8 cellular contexts compared by ENCODE assay signal in the genomic region with DNA sequence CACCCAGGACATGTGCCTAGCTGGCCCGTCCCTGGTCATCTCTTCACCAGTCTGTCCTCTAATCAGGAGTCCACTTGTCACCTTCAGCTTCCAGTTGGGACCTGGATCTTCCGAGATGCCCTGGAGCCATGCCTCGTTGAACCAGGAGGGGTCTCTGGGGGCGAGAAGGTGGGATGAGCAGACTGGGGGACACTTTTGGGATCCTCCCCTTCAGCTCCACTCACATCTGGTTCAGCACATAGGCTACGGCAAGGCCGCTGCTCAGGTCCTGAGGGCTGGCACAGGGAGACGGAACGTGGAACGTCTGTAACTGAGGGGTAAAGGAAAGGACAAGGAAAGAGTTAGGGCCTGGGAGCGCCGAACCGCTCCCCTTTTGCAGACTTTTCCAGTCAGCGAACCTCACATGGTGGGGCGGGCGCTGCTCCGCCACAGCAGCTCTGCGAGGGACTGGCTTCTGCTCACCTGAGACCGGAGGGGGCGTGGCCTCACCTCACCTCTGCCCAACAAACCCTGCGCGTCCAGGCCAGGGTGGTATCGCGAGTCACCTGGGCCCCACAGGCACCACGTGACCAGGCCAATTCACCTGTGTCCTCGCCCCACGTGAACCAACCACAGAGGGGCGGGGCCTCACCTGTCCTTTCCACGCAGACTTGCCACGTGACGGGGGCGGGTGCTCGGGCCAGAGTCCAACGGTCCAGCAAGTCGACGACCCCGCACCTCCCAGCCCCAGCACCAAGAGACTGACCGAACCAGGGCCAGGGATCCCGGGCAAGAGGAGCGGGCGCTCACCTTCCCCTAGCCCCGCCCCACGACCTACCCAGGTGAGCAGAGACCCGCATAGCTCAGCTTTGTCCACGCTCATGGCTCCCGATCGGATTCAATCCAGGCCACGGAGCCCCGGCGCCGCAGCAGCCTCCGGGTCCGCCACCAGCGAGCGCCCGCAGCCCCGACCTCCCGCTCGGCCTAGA. TPM values are rescaled to one million over a fixed set of nuclear protein-coding genes. Genes with fewer than 3 reads are reported as not detected.
A peak's percentile ranks its signal among the peaks of the same experiment; 100 is the strongest.
DNase-seq lines count a peak whose midpoint lies in the region; ATAC-seq lines count a peak whose summit lies in the region.

A gene with protein sequence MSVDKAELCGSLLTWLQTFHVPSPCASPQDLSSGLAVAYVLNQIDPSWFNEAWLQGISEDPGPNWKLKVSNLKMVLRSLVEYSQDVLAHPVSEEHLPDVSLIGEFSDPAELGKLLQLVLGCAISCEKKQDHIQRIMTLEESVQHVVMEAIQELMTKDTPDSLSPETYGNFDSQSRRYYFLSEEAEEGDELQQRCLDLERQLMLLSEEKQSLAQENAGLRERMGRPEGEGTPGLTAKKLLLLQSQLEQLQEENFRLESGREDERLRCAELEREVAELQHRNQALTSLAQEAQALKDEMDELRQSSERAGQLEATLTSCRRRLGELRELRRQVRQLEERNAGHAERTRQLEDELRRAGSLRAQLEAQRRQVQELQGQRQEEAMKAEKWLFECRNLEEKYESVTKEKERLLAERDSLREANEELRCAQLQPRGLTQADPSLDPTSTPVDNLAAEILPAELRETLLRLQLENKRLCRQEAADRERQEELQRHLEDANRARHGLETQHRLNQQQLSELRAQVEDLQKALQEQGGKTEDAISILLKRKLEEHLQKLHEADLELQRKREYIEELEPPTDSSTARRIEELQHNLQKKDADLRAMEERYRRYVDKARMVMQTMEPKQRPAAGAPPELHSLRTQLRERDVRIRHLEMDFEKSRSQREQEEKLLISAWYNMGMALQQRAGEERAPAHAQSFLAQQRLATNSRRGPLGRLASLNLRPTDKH (minus strand): TSS at position 965 of the 968 bp plus-strand sequence. CDS start 103 bp downstream, at position 862.

- intact Hi-C loops in right cardiac atrium (cut with DNase I) = no loop called here

- ATAC-seq in activated naive CD8-positive, alpha-beta T cell treated with anti-CD3 and anti-CD28 coated beads, Interleukin-2, amount 50 U/mL, for 24 hours = no peak
- no peak for ATAC-seq in right cardiac atrium

- H3K9me3 ChIP-seq in right cardiac atrium (ENCODE audit: control insufficient read depth, low read length) = no peaks in the 10 kb centered on the region

- peaks cover 6% of the 10 kb centered on the region for H3K4me1 ChIP-seq in right cardiac atrium (ENCODE audit: control insufficient read depth, insufficient read depth, low read length)

- H3K27ac Mint-ChIP-seq in activated naive CD8-positive, alpha-beta T cell treated with anti-CD3 and anti-CD28 coated beads, Interleukin-2, amount 50 U/mL, for 24 hours = peak within 1 kb of the TSS; percentile 72

- DNase-seq in activated gamma-delta T cell treated with Interleukin-2 at 50 U/mL for 16 hours = peak; percentile 16
- no peak for DNase-seq in activated gamma-delta T cell (lab: John Stamatoyannopoulos, UW)
- peak; percentile 55 for DNase-seq in NCI-H2107 treated with DMSO at 0.1 percent for 48 hours (lab: John Stamatoyannopoulos, UW; ENCODE audit: unreplicated experiment)
- no peak for DNase-seq in activated naive CD8-positive, alpha-beta T cell treated with anti-CD3 and anti-CD28 coated beads, Interleukin-2, amount 50 U/mL, for 24 hours
- DNase-seq in right cardiac atrium = peak in 2 of 3 donors; percentile 67 to 86
- DNase-seq in renal cortical epithelial cell (ENCODE audit: low read depth) = no peak
- DNase-seq in AG08396 (ENCODE audit: low spot score) = no peak
- DNase-seq in hippocampal formation (lab: John Stamatoyannopoulos, UW) = no peak

- H3K4me3 ChIP-seq in right cardiac atrium (ENCODE audit: low read length) = peak within 1 kb of the TSS; percentile 60

- no peaks in the 10 kb centered on the region for H3K36me3 Mint-ChIP-seq in activated naive CD8-positive, alpha-beta T cell treated with anti-CD3 and anti-CD28 coated beads, Interleukin-2, amount 50 U/mL, for 24 hours (ENCODE audit: low read depth)

- no peaks in the 10 kb centered on the region for H3K27me3 Mint-ChIP-seq in activated naive CD8-positive, alpha-beta T cell treated with anti-CD3 and anti-CD28 coated beads, Interleukin-2, amount 50 U/mL, for 24 hours

- no peaks in the 10 kb centered on the region for H3K9me3 Mint-ChIP-seq in activated naive CD8-positive, alpha-beta T cell treated with anti-CD3 and anti-CD28 coated beads, Interleukin-2, amount 50 U/mL, for 24 hours

- 18% methylated on average over 58 of the region's 58 CpGs for WGBS in right cardiac atrium

- H3K4me1 Mint-ChIP-seq in activated naive CD8-positive, alpha-beta T cell treated with anti-CD3 and anti-CD28 coated beads, Interleukin-2, amount 50 U/mL, for 24 hours = peaks cover 38% of the 10 kb centered on the region

- peak within 1 kb of the TSS; percentile 75 for H3K4me3 Mint-ChIP-seq in activated naive CD8-positive, alpha-beta T cell treated with anti-CD3 and anti-CD28 coated beads, Interleukin-2, amount 50 U/mL, for 24 hours

- H3K27ac ChIP-seq in right cardiac atrium (ENCODE audit: low read length) = peak within 1 kb of the TSS; percentile 64

- no peaks in the 10 kb centered on the region for H3K27me3 ChIP-seq in right cardiac atrium (ENCODE audit: control insufficient read depth, insufficient read depth)

RNA-seq across cellular contexts. Expression of the gene that starts here (rescaled TPM):
- total RNA-seq in right cardiac atrium (10 to 100 TPM in 2 of 4 donors, 1 to 10 TPM in 2; 9.3 to 22.9 (median 13.4) TPM), renal cortical epithelial cell (19.6 and 30.8 TPM in 2 replicates)
- polyA plus RNA-seq in right cardiac atrium = 18.0 TPM

Comparison
In these comparisons a context has a peak if more than half of its experiments do, and no peak if none do; other contexts are left out.
1. DNase-seq: peak in activated gamma-delta T cell treated with Interleukin-2 at 50 U/mL for 16 hours (single experiment), NCI-H2107 treated with DMSO at 0.1 percent for 48 hours (single experiment) and right cardiac atrium (2 of 3); none in activated gamma-delta T cell (single experiment), activated naive CD8-positive, alpha-beta T cell treated with anti-CD3 and anti-CD28 coated beads, Interleukin-2, amount 50 U/mL, for 24 hours (single experiment), renal cortical epithelial cell (single experiment), AG08396 (single experiment) and hippocampal formation (0 of 2).